Comparison of ENCODE assay signal across 17 cellular contexts in the genomic region with DNA sequence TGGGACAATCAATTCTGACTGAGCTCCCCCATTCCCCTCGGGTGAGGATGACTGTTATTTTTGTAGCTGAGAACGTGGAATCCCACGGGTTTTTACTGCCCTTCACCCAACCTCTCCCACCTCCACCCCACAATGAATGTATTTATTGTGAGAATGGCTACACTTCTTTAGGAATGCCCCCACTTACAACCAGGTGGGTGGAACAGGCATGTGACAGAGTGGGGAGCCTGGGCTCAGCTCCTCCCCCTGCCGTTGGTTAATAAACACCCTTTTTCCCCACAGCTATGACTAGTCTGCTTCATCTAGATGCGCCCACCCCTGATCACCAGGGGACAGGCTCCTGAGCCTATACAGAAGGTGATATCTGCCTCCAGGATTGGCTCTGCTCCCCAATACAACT. TPM values are rescaled to one million over a fixed set of nuclear protein-coding genes. Genes with fewer than 3 reads are reported as not detected.
A peak's percentile ranks its signal among the peaks of the same experiment; 100 is the strongest.
DNase-seq lines count a peak whose midpoint lies in the region; ATAC-seq and TF ChIP-seq lines count a peak whose summit lies in the region.
"Had no signal": no experiment of that assay in that cellular context is flagged by ENCODE, and none has a peak within 500 bp of the region (broad histone marks: within the 10 kb centered on the region; RNA-seq: fewer than 3 reads in every experiment).

No MANE protein-coding gene starts in this region.

- peaks cover 12 to 42% (median 26%) of the 10 kb centered on the region in 4 donors for H3K4me1 Mint-ChIP-seq in CD4-positive, alpha-beta memory T cell
- H3K4me1 Mint-ChIP-seq in neural crest cell = peaks cover 21% of the 10 kb centered on the region

- DNase-seq in CD4-positive, alpha-beta memory T cell = no peak
- DNase-seq in HT-29 (ENCODE audit: low spot score) = peak; percentile 26
- DNase-seq in neural crest cell (ENCODE audit: low read depth, low spot score) = no peak
- DNase-seq in activated CD8-positive, alpha-beta memory T cell treated with anti-CD3 and anti-CD28 coated beads, Interleukin-2, amount 50 U/mL, for 4 hours = no peak
- DNase-seq in dedifferentiated amniotic fluid mesenchymal stem cell (ENCODE audit: extremely low spot score) = no peak
- DNase-seq: amniotic stem cell, colonic mucosa, EL, NCI-H1694, NCI-H524 had no signal

- H3K9me3 Mint-ChIP-seq in CD4-positive, alpha-beta memory T cell = no peaks in the 10 kb centered on the region
- no peaks in the 10 kb centered on the region for H3K9me3 Mint-ChIP-seq in neural crest cell
- H3K9me3 Mint-ChIP-seq: stimulated activated naive CD8-positive, alpha-beta T cell treated with anti-CD3 and anti-CD28 coated beads, Interleukin-15, Interleukin-2, amounts not matched to agents 100 ng/mL and 50 ng/mL, for 24 hours had no signal

- CTCF ChIA-PET in CD4-positive, alpha-beta memory T cell (lab: Charles Lee; ENCODE audit: partially characterized antibody) = interaction anchor here (1.0 to 5.1 kb wide), 3 partner anchors 12 to 65 kb away, joined by 3 to 46 read pairs (median 5); no protein-coding TSS in a partner anchor

- H3K9me3 ChIP-seq in CD4-positive, alpha-beta memory T cell (ENCODE audit: control insufficient read depth in 1 of 2, low read length in 2 of 2) = no peaks in the 10 kb centered on the region
- no peaks in the 10 kb centered on the region for H3K9me3 ChIP-seq in endocrine pancreas (ENCODE audit: control insufficient read depth, low read length)
- H3K9me3 ChIP-seq: colonic mucosa, ovary had no signal

- peaks cover 14% of the 10 kb centered on the region for H3K36me3 ChIP-seq in CD4-positive, alpha-beta memory T cell (ENCODE audit: insufficient read depth, low read length)
- no peaks in the 10 kb centered on the region for H3K36me3 ChIP-seq in endocrine pancreas (ENCODE audit: control insufficient read depth, insufficient read depth, low read length)
- H3K36me3 ChIP-seq: ovary had no signal

- ATAC-seq in HG03045 (IDR thresholded peaks at IDR 0.05; ENCODE audit: unreplicated experiment) (no peak), HG03039 (IDR thresholded peaks at IDR 0.05; ENCODE audit: unreplicated experiment) (no peak)

- peaks cover 25% of the 10 kb centered on the region for H3K4me1 ChIP-seq in CD4-positive, alpha-beta memory T cell (ENCODE audit: insufficient read depth, low read length)
- H3K4me1 ChIP-seq in endocrine pancreas (ENCODE audit: control insufficient read depth, insufficient read depth, low read length) = no peaks in the 10 kb centered on the region

- no peak for TF ChIP-seq CTCF in neural crest cell (conservative IDR thresholded peaks at IDR 0.05)

- peak overlapping the region in 6 of 8 donors; percentile 51 to 98 (median 92) for H3K4me3 Mint-ChIP-seq in CD4-positive, alpha-beta memory T cell
- H3K4me3 Mint-ChIP-seq in neural crest cell = peak overlapping the region; percentile 96

- no peak overlapping the region for H3K4me3 ChIP-seq in CD4-positive, alpha-beta memory T cell (ENCODE audit: low read length in 2 of 2)
- no peak overlapping the region for H3K4me3 ChIP-seq in endocrine pancreas (ENCODE audit: control insufficient read depth, insufficient read depth, low read length)
- H3K4me3 ChIP-seq: ovary had no signal

- no peaks in the 10 kb centered on the region for H3K27me3 ChIP-seq in CD4-positive, alpha-beta memory T cell (ENCODE audit: insufficient read depth, low read length)
- no peaks in the 10 kb centered on the region for H3K27me3 ChIP-seq in endocrine pancreas (ENCODE audit: control insufficient read depth, insufficient read depth, low read length)
- H3K27me3 ChIP-seq: colonic mucosa, ovary had no signal

- peak overlapping the region in 2 of 7 donors; percentile 13 to 66 for H3K27ac Mint-ChIP-seq in CD4-positive, alpha-beta memory T cell
- H3K27ac Mint-ChIP-seq in neural crest cell (ENCODE audit: unreplicated experiment) = no peak overlapping the region
- H3K27ac Mint-ChIP-seq: stimulated activated naive CD8-positive, alpha-beta T cell treated with anti-CD3 and anti-CD28 coated beads, Interleukin-15, Interleukin-2, amounts not matched to agents 100 ng/mL and 50 ng/mL, for 24 hours had no signal

- H3K36me3 Mint-ChIP-seq in CD4-positive, alpha-beta memory T cell = peaks cover 23 to 49% of the 10 kb centered on the region in 2 donors
- H3K36me3 Mint-ChIP-seq in neural crest cell (ENCODE audit: low read depth) = peaks cover 1% of the 10 kb centered on the region

- H3K9ac ChIP-seq in endocrine pancreas (ENCODE audit: control insufficient read depth, insufficient read depth, low read length) = peak overlapping the region; percentile 56

- H3K27me3 Mint-ChIP-seq in CD4-positive, alpha-beta memory T cell = no peaks in the 10 kb centered on the region
- H3K27me3 Mint-ChIP-seq in neural crest cell (ENCODE audit: low read depth) = no peaks in the 10 kb centered on the region
- H3K27me3 Mint-ChIP-seq: stimulated activated naive CD8-positive, alpha-beta T cell treated with anti-CD3 and anti-CD28 coated beads, Interleukin-15, Interleukin-2, amounts not matched to agents 100 ng/mL and 50 ng/mL, for 24 hours had no signal

- POLR2A ChIA-PET in CD4-positive, alpha-beta memory T cell (lab: Charles Lee; ENCODE audit: partially characterized antibody) = interaction anchor here (6.4 kb wide), 1 partner anchor 13 kb away, joined by 84 read pairs; a partner anchor contains a TSS

- intact Hi-C loops in CD4-positive, alpha-beta memory T cell (cut with micrococcal nuclease) = no loop called here

- H3K27ac ChIP-seq in CD4-positive, alpha-beta memory T cell (ENCODE audit: low read depth, low read length) = no peak overlapping the region
- H3K27ac ChIP-seq: C4-2B, colonic mucosa, ovary, VCaP had no signal

RNA-seq across cellular contexts. Expression of a gene that starts 2.0 kb away (rescaled TPM):
- total RNA-seq in CD4-positive, alpha-beta memory T cell = 10 to 100 TPM; 65.8 to 71.6 TPM
- 100 to 1,000 TPM; 110 to 114 TPM for polyA plus RNA-seq in CD4-positive, alpha-beta memory T cell
- total RNA-seq in HT-29 (2014; rRNA removed; shearing (Covaris generic)) = 141 and 174 TPM in 2 replicates
- 62.9 and 64.0 TPM in 2 replicates for total RNA-seq in neural crest cell

RNA-seq across cellular contexts. Expression of a gene that starts 2.0 kb away (rescaled TPM):
- 10 to 100 TPM; 11.5 to 14.3 TPM for total RNA-seq in CD4-positive, alpha-beta memory T cell
- 10 to 100 TPM in 1 of 2 donors, 1 to 10 TPM in 1; 5.0 to 10.3 TPM for polyA plus RNA-seq in CD4-positive, alpha-beta memory T cell
- total RNA-seq in HT-29 (2014; rRNA removed; shearing (Covaris generic)) = 15.9 and 18.8 TPM in 2 replicates
- total RNA-seq in neural crest cell = 14.3 and 14.6 TPM in 2 replicates

RNA-seq across cellular contexts. Expression of a gene that starts 14.3 kb away (rescaled TPM):
- 10 to 100 TPM; 33.4 to 33.9 TPM for total RNA-seq in CD4-positive, alpha-beta memory T cell
- polyA plus RNA-seq in CD4-positive, alpha-beta memory T cell = 10 to 100 TPM in 1 of 2 donors, 1 to 10 TPM in 1; 8.4 to 19.9 TPM
- 154 and 172 TPM in 2 replicates for total RNA-seq in HT-29 (2014; rRNA removed; shearing (Covaris generic))
- 70.8 and 71.0 TPM in 2 replicates for total RNA-seq in neural crest cell

RNA-seq across cellular contexts. Expression of a gene that starts 16.0 kb away (rescaled TPM):
- total RNA-seq in CD4-positive, alpha-beta memory T cell = 1 to 10 TPM; 1.1 to 1.4 TPM
- under 1 TPM in 1 of 2 donors, not detected in 1; 0.26 TPM for polyA plus RNA-seq in CD4-positive, alpha-beta memory T cell
- 24.6 and 29.6 TPM in 2 replicates for total RNA-seq in HT-29 (2014; rRNA removed; shearing (Covaris generic))
- 7.0 and 9.1 TPM in 2 replicates for total RNA-seq in neural crest cell

RNA-seq across cellular contexts. Expression of a gene that starts 45.6 kb away (rescaled TPM):
- total RNA-seq in CD4-positive, alpha-beta memory T cell = 1 to 10 TPM; 1.1 to 1.8 TPM
- under 1 TPM; 0.20 to 0.29 TPM for polyA plus RNA-seq in CD4-positive, alpha-beta memory T cell
- 6.3 and 7.4 TPM in 2 replicates for total RNA-seq in HT-29 (2014; rRNA removed; shearing (Covaris generic))
- total RNA-seq in neural crest cell = 0.50 and 0.68 TPM in 2 replicates
